ENCODE assay signal across 8 cellular contexts in genomic region chr17:41678907-41679739, GRCh38. TPM values are rescaled to one million over a fixed set of nuclear protein-coding genes. Genes with fewer than 3 reads are reported as not detected.
DNase-seq lines count a peak whose midpoint lies in the region; ATAC-seq, FAIRE-seq and TF ChIP-seq lines count a peak whose summit lies in the region.

No MANE protein-coding gene starts in this region.

- no TSS peak for BruUV-seq in PC-3 (replicated peaks; lab: Mats Ljungman, UMichigan)

- peaks cover 4% of the 10 kb centered on the region for H3K36me3 Mint-ChIP-seq in activated naive CD8-positive, alpha-beta T cell treated with anti-CD3 and anti-CD28 coated beads, Interleukin-2, amount 50 U/mL, for 24 hours (ENCODE audit: low read depth)

- DNase-seq in GM12865 (ENCODE audit: low read depth) (peak; percentile 94), PC-3 (peak; percentile 40), keratinocyte (ENCODE audit: low read depth, low spot score) (no peak), SHP77 (lab: John Stamatoyannopoulos, UW) (no peak), putamen (ENCODE audit: low spot score) (no peak)
- peak; percentile 54 for DNase-seq in activated naive CD8-positive, alpha-beta T cell treated with anti-CD3 and anti-CD28 coated beads, Interleukin-2, amount 50 U/mL, for 24 hours
- peak; percentile 54 for DNase-seq in stimulated activated naive CD4-positive, alpha-beta T cell treated with Interleukin-2 at 50 U/mL for 16 hours (lab: John Stamatoyannopoulos, UW)

- no peaks in the 10 kb centered on the region for H3F3A ChIP-seq in PC-3 (ENCODE audit: low read length, unreplicated experiment)

- H4K20me1 ChIP-seq in PC-3 (ENCODE audit: low read length) (no peaks in the 10 kb centered on the region), keratinocyte (ENCODE audit: control insufficient read depth, extremely low read depth, insufficient read depth, low read length) (no peaks in the 10 kb centered on the region)

- H3K4me1 ChIP-seq in PC-3 (ENCODE audit: insufficient read depth, low read length) = peaks cover 13% of the 10 kb centered on the region
- H3K4me1 ChIP-seq in keratinocyte (ENCODE audit: control insufficient read depth, extremely low read depth, insufficient read depth, low read length) = peaks cover 23% of the 10 kb centered on the region

- ATAC-seq in HG02610 (IDR thresholded peaks at IDR 0.05; ENCODE audit: unreplicated experiment) (peak; percentile 70), PC-3 (peak; percentile 64)
- ATAC-seq in activated naive CD8-positive, alpha-beta T cell treated with anti-CD3 and anti-CD28 coated beads, Interleukin-2, amount 50 U/mL, for 24 hours = peak; percentile 84

- H3K27ac Mint-ChIP-seq in activated naive CD8-positive, alpha-beta T cell treated with anti-CD3 and anti-CD28 coated beads, Interleukin-2, amount 50 U/mL, for 24 hours = peak overlapping the region; percentile 97

- H3K9me3 Mint-ChIP-seq in activated naive CD8-positive, alpha-beta T cell treated with anti-CD3 and anti-CD28 coated beads, Interleukin-2, amount 50 U/mL, for 24 hours = no peaks in the 10 kb centered on the region

- CTCF ChIA-PET in PC-3 (lab: Charles Lee) = interaction anchor here (0.5 to 1.0 kb wide), 2 partner anchors 9 to 17 kb away, joined by 3 read pairs; partner anchors contain the start of gene EIF1

- no peaks in the 10 kb centered on the region for H3K27me3 ChIP-seq in PC-3 (ENCODE audit: low read length)
- no peaks in the 10 kb centered on the region for H3K27me3 ChIP-seq in keratinocyte (ENCODE audit: control insufficient read depth, extremely low read depth, insufficient read depth, low read length)

- H3K9me2 ChIP-seq in PC-3 (replicated peaks; ENCODE audit: low read length) = no peaks in the 10 kb centered on the region

- dilution Hi-C loops in keratinocyte (cut with MboI; ENCODE audit: extremely low pct_ligation_motif_present, low sequenced_read_pairs) = no loop called here

- POLR2A ChIA-PET in PC-3 (lab: Charles Lee; ENCODE audit: unreplicated experiment) = no interaction called here

- peak overlapping the region; percentile 82 for H3K4me3 Mint-ChIP-seq in activated naive CD8-positive, alpha-beta T cell treated with anti-CD3 and anti-CD28 coated beads, Interleukin-2, amount 50 U/mL, for 24 hours

- H3K79me2 ChIP-seq in PC-3 (ENCODE audit: low read length) = no peaks in the 10 kb centered on the region
- no peaks in the 10 kb centered on the region for H3K79me2 ChIP-seq in keratinocyte (ENCODE audit: control insufficient read depth, insufficient read depth, low read length)

- intact Hi-C loops in PC-3 (cut with micrococcal nuclease) = no loop called here

- no peaks in the 10 kb centered on the region for H3K9me3 ChIP-seq in PC-3 (ENCODE audit: low read length)
- no peaks in the 10 kb centered on the region for H3K9me3 ChIP-seq in keratinocyte (ENCODE audit: control insufficient read depth, low read depth, low read length)

- H3K4me3 ChIP-seq in GM12865 (ENCODE audit: low read depth, low read length) (peak overlapping the region; percentile 59), PC-3 (ENCODE audit: low read length) (peak overlapping the region; percentile 46), keratinocyte (ENCODE audit: control insufficient read depth in 2 of 3, extremely low read depth in 1 of 3, insufficient read depth in 2 of 3, low read depth in 1 of 3, low read length in 3 of 3) (peak overlapping the region in 2 of 3 experiments; percentile 66 to 68)

- peak overlapping the region; percentile 76 for H3K4me2 ChIP-seq in PC-3 (ENCODE audit: low read length)
- peak overlapping the region; percentile 89 for H3K4me2 ChIP-seq in keratinocyte (ENCODE audit: control insufficient read depth, extremely low read depth, insufficient read depth, low read depth, low read length)

- no peaks in the 10 kb centered on the region for H3K27me3 Mint-ChIP-seq in activated naive CD8-positive, alpha-beta T cell treated with anti-CD3 and anti-CD28 coated beads, Interleukin-2, amount 50 U/mL, for 24 hours

- H2AFZ ChIP-seq in PC-3 (ENCODE audit: low read length) (peak overlapping the region; percentile 69), keratinocyte (ENCODE audit: control insufficient read depth, low read length) (peak overlapping the region; percentile 83)

- peak; percentile 61 for FAIRE-seq in keratinocyte (lab: Jason Lieb, UNC)

- H3K9ac ChIP-seq in PC-3 (ENCODE audit: low read length) (peak overlapping the region; percentile 13; the same call in 1 of the 2 replicates), keratinocyte (ENCODE audit: control insufficient read depth, extremely low read depth, insufficient read depth, low read length) (peak overlapping the region; percentile 55)

- H3K9me1 ChIP-seq in keratinocyte (ENCODE audit: control insufficient read depth, extremely low read depth, insufficient read depth, low read length) = no peaks in the 10 kb centered on the region

- H3K36me3 ChIP-seq in PC-3 (ENCODE audit: low read depth, low read length) = no peaks in the 10 kb centered on the region
- H3K36me3 ChIP-seq in keratinocyte (ENCODE audit: control insufficient read depth in 2 of 2, extremely low read depth in 1 of 2, insufficient read depth in 2 of 2, low read length in 2 of 2) = no peaks in the 10 kb centered on the region

- peak overlapping the region; percentile 78 for H3K27ac ChIP-seq in PC-3 (ENCODE audit: low read length)
- H3K27ac ChIP-seq in keratinocyte (ENCODE audit: control insufficient read depth, insufficient read depth, low read length) = peak overlapping the region; percentile 86

- peak; percentile 42 for TF ChIP-seq CTCF in GM12865 (IDR thresholded peaks at IDR 0.05; ENCODE audit: insufficient read depth, low read depth, low read length, missing control alignments)
- TF ChIP-seq CTCF in PC-3 (conservative IDR thresholded peaks at IDR 0.05; ENCODE audit: low read depth, low read length) = peak; percentile 24; the same call in 1 of the 2 replicates
- peak in 1 of 3 experiments; percentile 41 for TF ChIP-seq CTCF in keratinocyte (optimal IDR thresholded peaks at IDR 0.05 in 1 of 3, IDR thresholded peaks at IDR 0.05 in 1 of 3, conservative IDR thresholded peaks at IDR 0.05 in 1 of 3; ENCODE audit: extremely low read depth in 1 of 3, insufficient read depth in 2 of 3, low read length in 3 of 3)

- peaks cover 42% of the 10 kb centered on the region for H3K4me1 Mint-ChIP-seq in activated naive CD8-positive, alpha-beta T cell treated with anti-CD3 and anti-CD28 coated beads, Interleukin-2, amount 50 U/mL, for 24 hours

RNA-seq across cellular contexts. Expression of gene EIF1, which starts 9.6 kb away (rescaled TPM):
- total RNA-seq in PC-3 (2014; rRNA removed) = 88.7 and 95.9 TPM in 2 replicates
- polyA plus RNA-seq in keratinocyte = 236 to 308 TPM (median 272 TPM) in 3 replicates
- 1,255 TPM for polyA plus RNA-seq in keratinocyte (2011; ENCODE audit: low read depth)
- polyA plus RNA-seq in keratinocyte (2011; cell fraction: cytosol; rRNA removed) = 367 and 580 TPM in 2 replicates
- polyA plus RNA-seq in keratinocyte (2011; cell fraction: nucleus; rRNA removed) = 378 and 447 TPM in 2 replicates
- polyA plus RNA-seq in keratinocyte (2012; ENCODE audit: low replicate concordance) = 695 and 2,008 TPM in 2 replicates
- polyA minus RNA-seq in keratinocyte = 71.7 to 141 TPM (median 108 TPM) in 3 replicates
- polyA minus RNA-seq in keratinocyte (2011; cell fraction: cytosol; rRNA and poly(A)+ RNA removed) = 100 TPM
- polyA minus RNA-seq in keratinocyte (2011; cell fraction: nucleus; rRNA and poly(A)+ RNA removed) = 71.1 and 103 TPM in 2 replicates

RNA-seq across cellular contexts. Expression of gene GAST, which starts 33.0 kb away (rescaled TPM):
- total RNA-seq in PC-3 (2014; rRNA removed) = not detected in 2 replicates
- polyA plus RNA-seq in keratinocyte = 0.40 to 4.8 TPM (median 0.87 TPM) in 3 replicates
- 4.0 TPM for polyA plus RNA-seq in keratinocyte (2011; ENCODE audit: low read depth)
- polyA plus RNA-seq in keratinocyte (2011; cell fraction: cytosol; rRNA removed) = 2.4 and 3.9 TPM in 2 replicates
- 1.4 and 2.1 TPM in 2 replicates for polyA plus RNA-seq in keratinocyte (2011; cell fraction: nucleus; rRNA removed)
- polyA plus RNA-seq in keratinocyte (2012; ENCODE audit: low replicate concordance) = 2.0 and 15.0 TPM in 2 replicates
- polyA minus RNA-seq in keratinocyte = 0.76 TPM in 1 of 3 replicates, not detected in the others
- not detected for polyA minus RNA-seq in keratinocyte (2011; cell fraction: cytosol; rRNA and poly(A)+ RNA removed)
- polyA minus RNA-seq in keratinocyte (2011; cell fraction: nucleus; rRNA and poly(A)+ RNA removed) = not detected in 2 replicates

RNA-seq across cellular contexts. Expression of gene KRT17, which starts 54.7 kb away (rescaled TPM):
- total RNA-seq in PC-3 (2014; rRNA removed) = 92.1 and 115 TPM in 2 replicates
- 6,440 to 12,579 TPM (median 8,666 TPM) in 3 replicates for polyA plus RNA-seq in keratinocyte
- polyA plus RNA-seq in keratinocyte (2011; ENCODE audit: low read depth) = 46,546 TPM
- polyA plus RNA-seq in keratinocyte (2011; cell fraction: cytosol; rRNA removed) = 6,491 and 12,585 TPM in 2 replicates
- polyA plus RNA-seq in keratinocyte (2011; cell fraction: nucleus; rRNA removed) = 12,033 and 13,742 TPM in 2 replicates
- polyA plus RNA-seq in keratinocyte (2012; ENCODE audit: low replicate concordance) = 5,743 and 13,877 TPM in 2 replicates
- polyA minus RNA-seq in keratinocyte = 5,137 to 9,087 TPM (median 7,073 TPM) in 3 replicates
- polyA minus RNA-seq in keratinocyte (2011; cell fraction: cytosol; rRNA and poly(A)+ RNA removed) = 14,086 TPM
- 4,848 and 5,061 TPM in 2 replicates for polyA minus RNA-seq in keratinocyte (2011; cell fraction: nucleus; rRNA and poly(A)+ RNA removed)

RNA-seq across cellular contexts. Expression of gene HAP1, which starts 55.3 kb away (rescaled TPM):
- total RNA-seq in PC-3 (2014; rRNA removed) = 1.2 and 1.4 TPM in 2 replicates
- 0.95 to 2.3 TPM (median 1.6 TPM) in 3 replicates for polyA plus RNA-seq in keratinocyte
- 5.9 TPM for polyA plus RNA-seq in keratinocyte (2011; ENCODE audit: low read depth)
- 0.95 and 1.3 TPM in 2 replicates for polyA plus RNA-seq in keratinocyte (2011; cell fraction: cytosol; rRNA removed)
- polyA plus RNA-seq in keratinocyte (2011; cell fraction: nucleus; rRNA removed) = 11.3 and 11.7 TPM in 2 replicates
- 1.2 and 8.8 TPM in 2 replicates for polyA plus RNA-seq in keratinocyte (2012; ENCODE audit: low replicate concordance)
- 0.66 to 1.2 TPM (median 0.80 TPM) in 3 replicates for polyA minus RNA-seq in keratinocyte
- not detected for polyA minus RNA-seq in keratinocyte (2011; cell fraction: cytosol; rRNA and poly(A)+ RNA removed)
- 1.3 and 1.8 TPM in 2 replicates for polyA minus RNA-seq in keratinocyte (2011; cell fraction: nucleus; rRNA and poly(A)+ RNA removed)

Comparison
In these comparisons a context has a peak if more than half of its experiments do, and no peak if none do; other contexts are left out.
1. DNase-seq: peak in GM12865 (single experiment), PC-3 (single experiment), activated naive CD8-positive, alpha-beta T cell treated with anti-CD3 and anti-CD28 coated beads, Interleukin-2, amount 50 U/mL, for 24 hours (single experiment) and stimulated activated naive CD4-positive, alpha-beta T cell treated with Interleukin-2 at 50 U/mL for 16 hours (single experiment); none in keratinocyte (single experiment), SHP77 (0 of 2) and putamen (single experiment).
2. Peak in every context shown above with its lines, with median percentiles within 50 percentile points of each other: H3K4me3 ChIP-seq and ATAC-seq.